Comparison of ENCODE assay signal across 9 cellular contexts in the genomic region with DNA sequence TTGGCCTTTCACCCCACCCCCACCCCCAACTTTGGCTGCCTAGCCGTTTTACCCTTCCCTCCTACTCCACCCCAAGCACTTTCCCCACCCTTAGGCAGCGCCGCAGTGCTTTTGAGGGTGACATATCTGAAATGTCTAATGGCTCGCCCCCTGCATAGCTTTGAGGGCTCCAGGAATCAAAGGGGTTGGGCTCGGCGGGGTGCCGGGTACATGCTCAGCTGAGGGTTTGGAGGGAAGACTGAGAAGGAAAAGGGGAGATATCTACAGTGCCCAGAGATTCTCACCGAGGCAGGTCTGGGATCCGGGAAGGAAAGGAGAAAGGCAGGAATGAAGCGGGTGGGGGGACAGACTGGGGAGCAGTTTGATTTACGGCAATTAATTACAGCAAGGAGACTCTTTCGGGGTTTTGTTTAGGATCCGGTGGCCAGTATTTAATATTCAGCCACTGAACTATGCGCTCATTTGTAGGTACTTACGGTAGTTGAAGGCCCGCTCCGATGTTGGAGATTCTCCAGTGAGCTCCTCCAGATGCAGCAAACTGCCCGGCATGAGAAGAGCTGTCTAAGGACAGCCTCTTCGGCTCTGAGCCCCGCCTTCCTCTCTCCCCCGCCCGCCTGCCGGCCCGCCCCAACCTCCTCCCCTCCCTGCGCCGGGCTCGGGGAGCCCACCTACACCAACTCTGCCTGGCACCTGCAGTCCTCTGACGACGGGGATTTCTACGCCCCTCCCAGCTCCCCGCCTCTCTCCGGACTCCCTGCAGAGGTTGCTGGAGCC. TPM values are rescaled to one million over a fixed set of nuclear protein-coding genes. Genes with fewer than 3 reads are reported as not detected.
DNase-seq lines count a peak whose midpoint lies in the region; ATAC-seq and TF ChIP-seq lines count a peak whose summit lies in the region.
"Had no signal": no experiment of that assay in that cellular context is flagged by ENCODE, and none has a peak within 500 bp of the region (broad histone marks: within the 10 kb centered on the region; RNA-seq: fewer than 3 reads in every experiment).

A gene with protein sequence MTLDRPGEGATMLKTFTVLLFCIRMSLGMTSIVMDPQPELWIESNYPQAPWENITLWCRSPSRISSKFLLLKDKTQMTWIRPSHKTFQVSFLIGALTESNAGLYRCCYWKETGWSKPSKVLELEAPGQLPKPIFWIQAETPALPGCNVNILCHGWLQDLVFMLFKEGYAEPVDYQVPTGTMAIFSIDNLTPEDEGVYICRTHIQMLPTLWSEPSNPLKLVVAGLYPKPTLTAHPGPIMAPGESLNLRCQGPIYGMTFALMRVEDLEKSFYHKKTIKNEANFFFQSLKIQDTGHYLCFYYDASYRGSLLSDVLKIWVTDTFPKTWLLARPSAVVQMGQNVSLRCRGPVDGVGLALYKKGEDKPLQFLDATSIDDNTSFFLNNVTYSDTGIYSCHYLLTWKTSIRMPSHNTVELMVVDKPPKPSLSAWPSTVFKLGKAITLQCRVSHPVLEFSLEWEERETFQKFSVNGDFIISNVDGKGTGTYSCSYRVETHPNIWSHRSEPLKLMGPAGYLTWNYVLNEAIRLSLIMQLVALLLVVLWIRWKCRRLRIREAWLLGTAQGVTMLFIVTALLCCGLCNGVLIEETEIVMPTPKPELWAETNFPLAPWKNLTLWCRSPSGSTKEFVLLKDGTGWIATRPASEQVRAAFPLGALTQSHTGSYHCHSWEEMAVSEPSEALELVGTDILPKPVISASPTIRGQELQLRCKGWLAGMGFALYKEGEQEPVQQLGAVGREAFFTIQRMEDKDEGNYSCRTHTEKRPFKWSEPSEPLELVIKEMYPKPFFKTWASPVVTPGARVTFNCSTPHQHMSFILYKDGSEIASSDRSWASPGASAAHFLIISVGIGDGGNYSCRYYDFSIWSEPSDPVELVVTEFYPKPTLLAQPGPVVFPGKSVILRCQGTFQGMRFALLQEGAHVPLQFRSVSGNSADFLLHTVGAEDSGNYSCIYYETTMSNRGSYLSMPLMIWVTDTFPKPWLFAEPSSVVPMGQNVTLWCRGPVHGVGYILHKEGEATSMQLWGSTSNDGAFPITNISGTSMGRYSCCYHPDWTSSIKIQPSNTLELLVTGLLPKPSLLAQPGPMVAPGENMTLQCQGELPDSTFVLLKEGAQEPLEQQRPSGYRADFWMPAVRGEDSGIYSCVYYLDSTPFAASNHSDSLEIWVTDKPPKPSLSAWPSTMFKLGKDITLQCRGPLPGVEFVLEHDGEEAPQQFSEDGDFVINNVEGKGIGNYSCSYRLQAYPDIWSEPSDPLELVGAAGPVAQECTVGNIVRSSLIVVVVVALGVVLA (N-terminal part only) (minus strand): TSS at position 569 of the 774 bp plus-strand sequence. CDS start 2,632 bp downstream, outside the sequence.

- 52% methylated on average over 30 of the region's 32 CpGs for WGBS in hepatocyte (ENCODE audit: low lambda C conversion rate, missing lambda C conversion rate)

- TF ChIP-seq CTCF in hepatocyte (IDR thresholded peaks at IDR 0.05; ENCODE audit: poor library complexity), result no peak

- H3K27me3 Mint-ChIP-seq in activated CD4-positive, alpha-beta memory T cell treated with anti-CD3 and anti-CD28 coated beads for 36 hours, result peaks cover 1% of the 10 kb centered on the region
- H3K27me3 Mint-ChIP-seq in stimulated activated memory B cell treated with anti-CD40 and anti-IgM and Interleukin-4, amounts not matched to agents 10 μg/mL and 1 μg/mL and 100 μg/mL, for 72 hours, result no peaks in the 10 kb centered on the region

- H2AFZ ChIP-seq in hepatocyte, result peak within 1 kb of the TSS; percentile 26

- H4K20me1 ChIP-seq in hepatocyte (ENCODE audit: insufficient read depth, poor library complexity, severe bottlenecking), result no peaks in the 10 kb centered on the region

- POLR2A ChIA-PET in activated CD4-positive, alpha-beta memory T cell treated with anti-CD3 and anti-CD28 coated beads for 36 hours (lab: Charles Lee), result no interaction called here

- H3K4me1 Mint-ChIP-seq in activated CD4-positive, alpha-beta memory T cell treated with anti-CD3 and anti-CD28 coated beads for 36 hours (ENCODE audit: low read depth), result peaks cover 4% of the 10 kb centered on the region
- H3K4me1 Mint-ChIP-seq in stimulated activated memory B cell treated with anti-CD40 and anti-IgM and Interleukin-4, amounts not matched to agents 10 μg/mL and 1 μg/mL and 100 μg/mL, for 72 hours, result peaks cover 6% of the 10 kb centered on the region

- peak; percentile 74 for ATAC-seq in GM19463 (IDR thresholded peaks at IDR 0.05; ENCODE audit: unreplicated experiment)
- no peak for ATAC-seq in stimulated activated memory B cell treated with anti-CD40 and anti-IgM and Interleukin-4, amounts not matched to agents 10 μg/mL and 1 μg/mL and 100 μg/mL, for 72 hours

- no peaks in the 10 kb centered on the region for H3K9me2 ChIP-seq in hepatocyte (replicated peaks; ENCODE audit: insufficient read depth)

- H3K9me3 ChIP-seq in hepatocyte (ENCODE audit: low read depth), result no peaks in the 10 kb centered on the region

- H3K27me3 ChIP-seq in hepatocyte, result no peaks in the 10 kb centered on the region

- in situ Hi-C loops in SK-MEL-5 (cut with HindIII; ENCODE audit: low pct_unique_long_range_greater_than_20kb, low sequenced_read_pairs), result no loop called here

- no peaks in the 10 kb centered on the region for H3K36me3 Mint-ChIP-seq in activated CD4-positive, alpha-beta memory T cell treated with anti-CD3 and anti-CD28 coated beads for 36 hours
- no peaks in the 10 kb centered on the region for H3K36me3 Mint-ChIP-seq in stimulated activated memory B cell treated with anti-CD40 and anti-IgM and Interleukin-4, amounts not matched to agents 10 μg/mL and 1 μg/mL and 100 μg/mL, for 72 hours

- no peak within 1 kb of the TSS for H3K4me3 Mint-ChIP-seq in activated CD4-positive, alpha-beta memory T cell treated with anti-CD3 and anti-CD28 coated beads for 36 hours
- no peak within 1 kb of the TSS for H3K4me3 Mint-ChIP-seq in stimulated activated memory B cell treated with anti-CD40 and anti-IgM and Interleukin-4, amounts not matched to agents 10 μg/mL and 1 μg/mL and 100 μg/mL, for 72 hours

- H3K9me3 Mint-ChIP-seq in activated CD4-positive, alpha-beta memory T cell treated with anti-CD3 and anti-CD28 coated beads for 36 hours, result no peaks in the 10 kb centered on the region
- no peaks in the 10 kb centered on the region for H3K9me3 Mint-ChIP-seq in stimulated activated memory B cell treated with anti-CD40 and anti-IgM and Interleukin-4, amounts not matched to agents 10 μg/mL and 1 μg/mL and 100 μg/mL, for 72 hours

- intact Hi-C loops in activated CD4-positive, alpha-beta memory T cell treated with anti-CD3 and anti-CD28 coated beads for 36 hours (cut with micrococcal nuclease), result no loop called here

- DNase-seq in SK-MEL-5 (ENCODE audit: low read depth, low spot score) (peak; percentile 42), hepatocyte (ENCODE audit: low spot score) (peak; percentile 60), putamen (ENCODE audit: low spot score) (peak; percentile 61), NCI-H2107 treated with DMSO at 0.1 percent for 48 hours (lab: John Stamatoyannopoulos, UW; ENCODE audit: unreplicated experiment) (no peak), UCSD-AML1 (lab: John Stamatoyannopoulos, UW; ENCODE audit: unreplicated experiment) (no peak)
- DNase-seq in activated CD4-positive, alpha-beta memory T cell treated with anti-CD3 and anti-CD28 coated beads for 36 hours, result no peak

- no peak within 1 kb of the TSS for H3K4me3 ChIP-seq in hepatocyte

- H3K4me2 ChIP-seq in hepatocyte, result peak within 1 kb of the TSS; percentile 82

- CTCF ChIA-PET in activated CD4-positive, alpha-beta memory T cell treated with anti-CD3 and anti-CD28 coated beads for 36 hours (lab: Charles Lee), result no interaction called here

- H3K27ac Mint-ChIP-seq in activated CD4-positive, alpha-beta memory T cell treated with anti-CD3 and anti-CD28 coated beads for 36 hours, result no peak within 1 kb of the TSS
- H3K27ac Mint-ChIP-seq in stimulated activated memory B cell treated with anti-CD40 and anti-IgM and Interleukin-4, amounts not matched to agents 10 μg/mL and 1 μg/mL and 100 μg/mL, for 72 hours, result no peak within 1 kb of the TSS

- H3K27ac ChIP-seq in hepatocyte, result no peak within 1 kb of the TSS

- no peaks in the 10 kb centered on the region for H3K79me2 ChIP-seq in hepatocyte

- no peaks in the 10 kb centered on the region for H3K4me1 ChIP-seq in hepatocyte (ENCODE audit: insufficient read depth)

- H3K36me3 ChIP-seq in hepatocyte (replicated peaks; ENCODE audit: insufficient read depth, low read depth), result no peaks in the 10 kb centered on the region

RNA-seq across cellular contexts. Expression of the gene that starts here (rescaled TPM):
- 0.05 and 0.16 TPM in 2 replicates for total RNA-seq in SK-MEL-5 (2014; rRNA removed; shearing (Covaris generic))
- 0.06 and 0.23 TPM in 2 replicates for polyA plus RNA-seq in SK-MEL-5 (2015; cell fraction: cytosol; rRNA removed)
- polyA plus RNA-seq in SK-MEL-5 (2015; cell fraction: nucleus; rRNA removed), result not detected in 2 replicates
- total RNA-seq in hepatocyte, result 15.1 and 16.7 TPM in 2 replicates
- polyA plus RNA-seq in hepatocyte, result 7.1 and 13.1 TPM in 2 replicates
- not detected for total RNA-seq in activated CD4-positive, alpha-beta memory T cell treated with anti-CD3 and anti-CD28 coated beads for 36 hours
- total RNA-seq: T-helper 1 cell treated with Interleukin-12 subunit alpha and Interleukin-12 subunit beta and Interleukin-4 antibody, amounts not matched to agents 30 ng/mL and 1 ng/mL, for 36 hours had no signal

Comparison
In these comparisons a context has a peak if more than half of its experiments do, and no peak if none do; other contexts are left out.
1. RNA of the gene that starts here (total RNA-seq): 15.1 to 16.7 TPM in hepatocyte; 0.05 to 0.16 TPM in SK-MEL-5 and not detected in activated CD4-positive, alpha-beta memory T cell treated with anti-CD3 and anti-CD28 coated beads for 36 hours; every median in the first group is over 10 times any median in the second.
2. Peak in DNase-seq in SK-MEL-5; RNA of the gene not detected or under 1 TPM.
3. DNase-seq: peak in hepatocyte (single experiment) and putamen (single experiment); none in activated CD4-positive, alpha-beta memory T cell treated with anti-CD3 and anti-CD28 coated beads for 36 hours (single experiment), NCI-H2107 treated with DMSO at 0.1 percent for 48 hours (single experiment) and UCSD-AML1 (single experiment).